In the genomic region with DNA sequence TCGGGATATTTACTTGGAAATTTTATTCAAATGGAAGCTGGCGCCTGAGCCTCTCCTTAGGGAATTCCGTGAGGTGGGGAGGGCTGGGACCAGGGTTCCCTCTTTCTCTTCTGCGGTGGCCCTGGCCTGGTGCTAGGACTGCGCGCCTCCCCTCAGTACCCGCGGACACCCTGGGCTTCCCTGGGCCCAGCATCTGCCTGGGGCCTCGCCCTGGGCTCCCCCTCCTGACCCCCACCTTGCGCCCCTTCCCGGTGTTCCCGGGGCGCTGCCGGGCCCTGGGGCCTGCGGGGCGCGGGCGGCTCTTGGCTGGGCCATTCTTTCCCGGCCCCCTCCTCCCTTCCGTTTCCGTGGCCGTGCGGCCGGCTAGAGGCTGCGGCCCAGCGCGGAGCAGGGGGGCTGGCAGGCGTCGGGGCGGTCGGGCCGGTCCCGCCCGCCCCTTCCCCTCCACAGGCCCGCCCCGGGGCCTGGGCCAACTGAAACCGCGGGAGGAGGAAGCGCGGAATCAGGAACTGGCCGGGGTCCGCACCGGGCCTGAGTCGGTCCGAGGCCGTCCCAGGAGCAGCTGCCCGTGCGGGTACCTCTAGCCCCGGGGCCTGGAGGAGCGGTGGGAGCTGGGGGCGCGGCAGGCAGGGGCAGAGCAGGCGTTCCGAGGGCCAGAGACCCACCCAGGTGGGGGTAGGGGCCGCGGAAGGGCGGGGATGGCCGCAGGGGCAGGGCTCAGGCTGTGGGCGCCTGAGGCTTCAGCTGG, we compare ENCODE assay signal across 8 cellular contexts. TPM values are rescaled to one million over a fixed set of nuclear protein-coding genes. Genes with fewer than 3 reads are reported as not detected.
DNase-seq lines count a peak whose midpoint lies in the region; ATAC-seq, FAIRE-seq and TF ChIP-seq lines count a peak whose summit lies in the region.

FES (plus strand) TSS at position 534 of the 748 bp plus-strand sequence. CDS start 542 bp downstream, outside the sequence.

- H3K36me3 ChIP-seq in K562 (ENCODE audit: control insufficient read depth, insufficient read depth, low read length) = peaks cover 44% of the 10 kb centered on the region; the same call in 2 of the 3 replicates
- H3K36me3 ChIP-seq in spleen = peaks cover 6 to 74% (median 48%) of the 10 kb centered on the region in 6 donors

- H3K9me3 ChIP-seq in K562 (replicated peaks; ENCODE audit: control insufficient read depth, insufficient read depth, low read depth, low read length) = no peaks in the 10 kb centered on the region
- no peaks in the 10 kb centered on the region for H3K9me3 ChIP-seq in spleen

- H4K20me1 ChIP-seq in K562 (replicated peaks; ENCODE audit: control insufficient read depth, insufficient read depth, low read length) = peaks cover 6% of the 10 kb centered on the region; the same call in 1 of the 2 replicates

- no peak within 1 kb of the TSS for H3K4me2 ChIP-seq in K562 (ENCODE audit: insufficient read depth, low read length)

- H3K9ac ChIP-seq in K562 (ENCODE audit: insufficient read depth in 1 of 2, low read depth in 2 of 2, low read length in 2 of 2) = peak within 1 kb of the TSS in 1 of 2 experiments; percentile 64; a peak in 2 of 4 replicates

- H3K4me3 ChIP-seq in AG04449 (ENCODE audit: low read depth, low read length) (peak within 1 kb of the TSS; percentile 52), K562 (no peak within 1 kb of the TSS), spleen (peak within 1 kb of the TSS; percentile 38 to 80 (median 60))

- ATAC-seq in HG03159 (IDR thresholded peaks at IDR 0.05; ENCODE audit: unreplicated experiment) (peak; percentile 30), K562 (no peak), GM21717 (IDR thresholded peaks at IDR 0.05; ENCODE audit: unreplicated experiment) (no peak), GM19452 (IDR thresholded peaks at IDR 0.05; ENCODE audit: unreplicated experiment) (no peak)

- no peak for TF ChIP-seq RAD21 in K562 (CRISPR knock-in tag; conservative IDR thresholded peaks at IDR 0.05 in 1 of 2, IDR thresholded peaks at IDR 0.05 in 1 of 2)

- TF ChIP-seq CTCF in AG04449 (IDR thresholded peaks at IDR 0.05; ENCODE audit: insufficient read depth, low read length, missing control alignments) = no peak
- no peak for TF ChIP-seq CTCF in K562 (IDR thresholded peaks at IDR 0.05 in 2 of 3, conservative IDR thresholded peaks at IDR 0.05 in 1 of 3; ENCODE audit: insufficient read depth in 2 of 3, low read depth in 1 of 3, low read length in 3 of 3)
- TF ChIP-seq CTCF in spleen (IDR thresholded peaks at IDR 0.05 in 8 of 11, conservative IDR thresholded peaks at IDR 0.05 in 3 of 11) = peak in 1 of 11 experiments; percentile 19

- no TSS peak for BruUV-seq in K562 (replicated peaks; lab: Mats Ljungman, UMichigan)

- 84% methylated on average over 5 of the region's 59 CpGs for WGBS in K562 (ENCODE audit: insufficient coverage, low coverage, missing lambda C conversion rate)
- WGBS in spleen, 5 donors = 2 to 9% (median 6%) methylated on average over 29 to 59 of the region's 59 CpGs

- H3K27ac ChIP-seq in K562 (ENCODE audit: extremely low read depth, low read depth, low read length) (no peak within 1 kb of the TSS), spleen (peak within 1 kb of the TSS; percentile 64 to 98 (median 96))

- intact Hi-C loops in K562 (cut with micrococcal nuclease) = loop anchor here (10.0 kb wide), 1 partner anchor 559 kb away; no protein-coding TSS in a partner anchor
- intact Hi-C loops in spleen (cut with DNase I; ENCODE audit: low total_unique reads) = loop anchor here (10.0 kb wide), 1 partner anchor 49 kb away; no protein-coding TSS in a partner anchor

- CTCF ChIA-PET in AG04449 (lab: Yijun Ruan, JAX) (interaction anchor here (0.6 to 7.1 kb wide), 17 partner anchors 8 to 565 kb away, joined by 3 to 204 read pairs (median 13); partner anchors contain the start of genes FURIN, HDDC3, MAN2A2 and UNC45A), K562 (lab: Yijun Ruan, JAX; ENCODE audit: low intra/inter-chr PET ratio) (interaction anchor here (1.0 kb wide), 1 partner anchor 78 kb away, joined by 3 read pairs; no protein-coding TSS in a partner anchor)

- no peak for DNase-seq in AG04449 (ENCODE audit: low read depth, low spot score)
- DNase-seq in K562 (ENCODE audit: extremely low read depth in 1 of 4, low spot score in 3 of 4) = no peak
- DNase-seq in iris pigment epithelial cell (ENCODE audit: low read depth) = peak; percentile 36
- DNase-seq in spleen = peak; percentile 96
- no peak for DNase-seq in NCI-H1930 (lab: John Stamatoyannopoulos, UW)

- in situ Hi-C loops in K562 (cut with MboI) = loop anchor here (10.0 kb wide), 1 partner anchor 569 kb away; no protein-coding TSS in a partner anchor

- TF ChIP-seq EP300 in K562 (IDR thresholded peaks at IDR 0.05; ENCODE audit: low read length) = no peak

- POLR2A ChIA-PET in AG04449 (lab: Yijun Ruan, JAX) (no interaction called here), K562 (lab: Yijun Ruan, JAX) (interaction anchor here (0.6 to 2.6 kb wide), 5 partner anchors 11 to 167 kb away, joined by 3 to 11 read pairs (median 4); partner anchors contain the start of gene BLM)

- no peaks in the 10 kb centered on the region for H3K79me2 ChIP-seq in K562 (ENCODE audit: control insufficient read depth, insufficient read depth, low read length)

- no peaks in the 10 kb centered on the region for H3K27me3 ChIP-seq in K562 (ENCODE audit: control insufficient read depth in 2 of 2, insufficient read depth in 2 of 2, low read length in 2 of 2)
- H3K27me3 ChIP-seq in spleen (replicated peaks in 1 of 7) = peaks cover 0 to 7% (median 0%) of the 10 kb centered on the region in 7 donors

- peaks cover 3% of the 10 kb centered on the region for H3K9me1 ChIP-seq in K562 (ENCODE audit: control insufficient read depth, insufficient read depth, low read length)

- no peak for TF ChIP-seq POLR2A in K562 (conservative IDR thresholded peaks at IDR 0.05)
- TF ChIP-seq POLR2A in spleen (IDR thresholded peaks at IDR 0.05) = peak in 2 of 3 donors; percentile 75 to 85

- H3K4me1 ChIP-seq in K562 (replicated peaks in 1 of 2; ENCODE audit: control insufficient read depth in 2 of 2, insufficient read depth in 2 of 2, low read length in 2 of 2) (peaks cover 10 to 65% of the 10 kb centered on the region in 2 experiments; a peak in 4 of 5 replicates), spleen (peaks cover 27 to 70% (median 61%) of the 10 kb centered on the region in 6 donors)

- no peak for FAIRE-seq in K562 (lab: Jason Lieb, UNC)

- H2AFZ ChIP-seq in K562 (ENCODE audit: low read depth, low read length) = peak within 1 kb of the TSS; percentile 61; the same call in 1 of the 2 replicates

TF ChIP-seq in K562, 482 proteins besides CTCF, POLR2A, EP300 and RAD21 (continues in another document):
- no peak for TF ChIP-seq FOXK2 (conservative IDR thresholded peaks at IDR 0.05 in 1 of 2, IDR thresholded peaks at IDR 0.05 in 1 of 2; ENCODE audit: low read depth in 2 of 2)
- TF ChIP-seq ERF (CRISPR knock-in tag; IDR thresholded peaks at IDR 0.05) = no peak
- TF ChIP-seq ZFX (CRISPR knock-in tag; IDR thresholded peaks at IDR 0.05) = peak; percentile 12
- TF ChIP-seq ZNF764 (CRISPR knock-in tag; IDR thresholded peaks at IDR 0.05; ENCODE audit: low read depth) = no peak
- TF ChIP-seq RBM22 (IDR thresholded peaks at IDR 0.05; ENCODE audit: low read depth, low read length, poor library complexity, severe bottlenecking) = peak; percentile 78
- no peak for TF ChIP-seq ARID3B (CRISPR knock-in tag; IDR thresholded peaks at IDR 0.05; ENCODE audit: borderline replicate concordance)
- TF ChIP-seq ZNF76 (CRISPR knock-in tag; IDR thresholded peaks at IDR 0.05; ENCODE audit: borderline replicate concordance) = no peak

RNA-seq across cellular contexts. Expression of gene FES, which starts in this region (rescaled TPM):
- total RNA-seq in K562 (2011; cell fraction: chromatin; rRNA removed; ENCODE audit: low replicate concordance) = 3.7 and 18.5 TPM in 2 replicates
- 5.1 and 10.8 TPM in 2 replicates for total RNA-seq in K562 (2011; cell fraction: nucleolus; rRNA removed)
- total RNA-seq in K562 (2011; cell fraction: nucleoplasm; rRNA removed) = 3.3 and 6.0 TPM in 2 replicates
- total RNA-seq in K562 (2014; rRNA removed) = 0.86 and 1.6 TPM in 2 replicates
- total RNA-seq in K562 (2014; rRNA removed; fragmentation: Illumina TruSeq; extraction: Trizol) = 0.73 and 1.1 TPM in 2 replicates
- 0.72 and 1.1 TPM in 2 replicates for total RNA-seq in K562 (2015; rRNA removed; fragmentation: Illumina TruSeq; extraction: Trizol)
- 1.3 and 2.6 TPM in 2 replicates for total RNA-seq in K562 (2021)
- polyA plus RNA-seq in K562 (2011; rRNA removed) = 0.38 and 1.0 TPM in 2 replicates
- 0.83 and 1.2 TPM in 2 replicates for polyA plus RNA-seq in K562 (2011; cell fraction: cytosol; rRNA removed)
- polyA plus RNA-seq in K562 (2011; cell fraction: nucleus; rRNA removed) = 4.8 and 6.6 TPM in 2 replicates
- 1.1 and 2.8 TPM in 2 replicates for polyA plus RNA-seq in K562 (2012)
- polyA plus RNA-seq in K562 (2014; fragmentation: Illumina TruSeq; extraction: Trizol) = 0.55 and 0.66 TPM in 2 replicates
- polyA plus RNA-seq in K562 (2014; fragmentation: Nextera tagmentation; extraction: Ambion mirVana) = under 1 TPM; 0.82 to 0.91 TPM
- 0.78 and 2.5 TPM in 2 replicates for polyA plus RNA-seq in K562 (2014; rRNA removed)
- polyA minus RNA-seq in K562 (2011; rRNA and poly(A)+ RNA removed) = 0.14 and 0.45 TPM in 2 replicates
- polyA minus RNA-seq in K562 (2011; cell fraction: cytosol; rRNA and poly(A)+ RNA removed) = 0.86 and 2.5 TPM in 2 replicates
- 4.0 and 4.3 TPM in 2 replicates for polyA minus RNA-seq in K562 (2011; cell fraction: nucleus; rRNA and poly(A)+ RNA removed)
- 100 to 1,000 TPM; 150 to 369 (median 272) TPM for total RNA-seq in spleen
- 100 to 1,000 TPM in 1 of 3 donors, 10 to 100 TPM in 2; 39.5 to 176 (median 89.2) TPM for polyA plus RNA-seq in spleen

Comparison
In these comparisons a context has a peak if more than half of its experiments do, and no peak if none do; other contexts are left out.
1. RNA of gene FES (total RNA-seq): 150 to 369 TPM in spleen; 0.72 to 18.5 TPM in K562; every median in the first group is over 4 times any median in the second.
2. RNA of gene FES (polyA plus RNA-seq): 39.5 to 176 TPM in spleen; 0.38 to 6.6 TPM in K562; every median in the first group is over 4 times any median in the second.
3. DNase-seq: peak in iris pigment epithelial cell (single experiment) and spleen (single experiment); none in AG04449 (single experiment), K562 (0 of 4) and NCI-H1930 (0 of 2).